17 cellular contexts compared by ENCODE assay signal in the genomic region with DNA sequence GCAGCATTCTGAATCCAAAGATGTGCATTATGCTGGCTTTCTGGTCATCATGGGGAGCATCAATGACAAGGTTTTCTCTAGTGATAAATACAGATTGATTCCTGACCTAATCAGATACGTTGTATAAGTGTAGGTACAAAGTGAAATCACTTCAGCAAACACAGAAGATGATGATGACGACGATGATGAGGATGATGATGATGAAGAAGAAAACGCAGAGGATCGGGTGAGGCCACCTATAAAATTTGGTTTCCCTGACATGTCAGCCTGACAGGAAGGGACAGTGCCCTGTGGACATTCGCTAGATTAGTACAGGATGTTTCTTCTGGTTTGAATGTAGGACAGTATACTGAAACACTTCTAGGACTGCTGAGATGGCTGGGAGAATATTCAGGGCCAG. TPM values are rescaled to one million over a fixed set of nuclear protein-coding genes. Genes with fewer than 3 reads are reported as not detected.
DNase-seq lines count a peak whose midpoint lies in the region; ATAC-seq and TF ChIP-seq lines count a peak whose summit lies in the region.
"Had no signal": no experiment of that assay in that cellular context is flagged by ENCODE, and none has a peak within 500 bp of the region (broad histone marks: within the 10 kb centered on the region; RNA-seq: fewer than 3 reads in every experiment).

No MANE protein-coding gene starts in this region.

- H3K4me1 Mint-ChIP-seq in activated naive CD4-positive, alpha-beta T cell treated with anti-CD3 and anti-CD28 coated beads, Interleukin-2, amount 10 ng/mL, durations not matched to agents 7 days and 5 days = peaks cover 8% of the 10 kb centered on the region
- peaks cover 23% of the 10 kb centered on the region for H3K4me1 Mint-ChIP-seq in CD4-positive, alpha-beta T cell (ENCODE audit: low read depth)
- H3K4me1 Mint-ChIP-seq in HFFc6 (ENCODE audit: low read depth) (peaks cover 10% of the 10 kb centered on the region), nephron progenitor cell (peaks cover 10% of the 10 kb centered on the region)

- peaks cover 0 to 34% (median 29%) of the 10 kb centered on the region in 4 donors for H3K4me1 ChIP-seq in sigmoid colon
- H3K4me1 ChIP-seq: HAP-1 had no signal

- no peak for TF ChIP-seq POLR2A in sigmoid colon (IDR thresholded peaks at IDR 0.05)

- no peak overlapping the region for H3K4me3 Mint-ChIP-seq in activated naive CD4-positive, alpha-beta T cell treated with anti-CD3 and anti-CD28 coated beads, Interleukin-2, amount 10 ng/mL, durations not matched to agents 7 days and 5 days
- no peak overlapping the region for H3K4me3 Mint-ChIP-seq in CD4-positive, alpha-beta T cell
- H3K4me3 Mint-ChIP-seq in HFFc6 = no peak overlapping the region
- H3K4me3 Mint-ChIP-seq in nephron progenitor cell = no peak overlapping the region
- H3K4me3 Mint-ChIP-seq: CD4-positive, CD25-positive, alpha-beta regulatory T cell had no signal

- ATAC-seq in CD4-positive, alpha-beta T cell (ENCODE audit: poor library complexity) = no peak
- ATAC-seq in GM21825 (IDR thresholded peaks at IDR 0.05; ENCODE audit: unreplicated experiment) = no peak

- H3K27ac Mint-ChIP-seq in activated naive CD4-positive, alpha-beta T cell treated with anti-CD3 and anti-CD28 coated beads, Interleukin-2, amount 10 ng/mL, durations not matched to agents 7 days and 5 days = peak overlapping the region; percentile 58
- H3K27ac Mint-ChIP-seq in CD4-positive, alpha-beta T cell = peak overlapping the region; percentile 17
- H3K27ac Mint-ChIP-seq in HFFc6 (peak overlapping the region; percentile 65), nephron progenitor cell (peak overlapping the region; percentile 29)

- CTCF ChIA-PET in activated naive CD4-positive, alpha-beta T cell treated with anti-CD3 and anti-CD28 coated beads, Interleukin-2, amount 10 ng/mL, durations not matched to agents 7 days and 5 days (lab: Charles Lee) = interaction anchor here (2.1 to 2.4 kb wide), 2 partner anchors 23 to 87 kb away, joined by 5 to 8 read pairs; no protein-coding TSS in a partner anchor
- CTCF ChIA-PET in CD4-positive, alpha-beta T cell (lab: Charles Lee) = no interaction called here

- no peaks in the 10 kb centered on the region for H3K9me3 Mint-ChIP-seq in activated naive CD4-positive, alpha-beta T cell treated with anti-CD3 and anti-CD28 coated beads, Interleukin-2, amount 10 ng/mL, durations not matched to agents 7 days and 5 days
- no peaks in the 10 kb centered on the region for H3K9me3 Mint-ChIP-seq in CD4-positive, alpha-beta T cell
- H3K9me3 Mint-ChIP-seq in HFFc6 = no peaks in the 10 kb centered on the region
- H3K9me3 Mint-ChIP-seq in nephron progenitor cell = no peaks in the 10 kb centered on the region
- H3K9me3 Mint-ChIP-seq: CD4-positive, CD25-positive, alpha-beta regulatory T cell had no signal

- H3K27me3 ChIP-seq in CD4-positive, alpha-beta T cell (ENCODE audit: control insufficient read depth, insufficient read depth, low read length) = no peaks in the 10 kb centered on the region
- no peaks in the 10 kb centered on the region for H3K27me3 ChIP-seq in sigmoid colon

- H3K9me3 ChIP-seq in CD4-positive, alpha-beta T cell (ENCODE audit: control insufficient read depth, low read length) = no peaks in the 10 kb centered on the region
- no peaks in the 10 kb centered on the region for H3K9me3 ChIP-seq in sigmoid colon
- H3K9me3 ChIP-seq: HAP-1 had no signal

- peaks cover 68% of the 10 kb centered on the region for H3K36me3 Mint-ChIP-seq in activated naive CD4-positive, alpha-beta T cell treated with anti-CD3 and anti-CD28 coated beads, Interleukin-2, amount 10 ng/mL, durations not matched to agents 7 days and 5 days
- H3K36me3 Mint-ChIP-seq in CD4-positive, alpha-beta T cell (ENCODE audit: low read depth) = peaks cover 93% of the 10 kb centered on the region
- peaks cover 42% of the 10 kb centered on the region for H3K36me3 Mint-ChIP-seq in HFFc6 (ENCODE audit: low read depth)
- H3K36me3 Mint-ChIP-seq in nephron progenitor cell (ENCODE audit: low read depth) = peaks cover 73% of the 10 kb centered on the region

- peaks cover 8 to 88% (median 26%) of the 10 kb centered on the region in 4 donors for H3K36me3 ChIP-seq in sigmoid colon

- no peaks in the 10 kb centered on the region for H3K27me3 Mint-ChIP-seq in activated naive CD4-positive, alpha-beta T cell treated with anti-CD3 and anti-CD28 coated beads, Interleukin-2, amount 10 ng/mL, durations not matched to agents 7 days and 5 days
- no peaks in the 10 kb centered on the region for H3K27me3 Mint-ChIP-seq in CD4-positive, alpha-beta T cell
- H3K27me3 Mint-ChIP-seq in HFFc6 (ENCODE audit: insufficient read depth) (no peaks in the 10 kb centered on the region; the same call in 1 of the 2 replicates), nephron progenitor cell (ENCODE audit: low read depth, poor library complexity) (no peaks in the 10 kb centered on the region)
- H3K27me3 Mint-ChIP-seq: CD4-positive, CD25-positive, alpha-beta regulatory T cell had no signal

- TF ChIP-seq CTCF in CD4-positive, alpha-beta T cell (IDR thresholded peaks at IDR 0.05) = no peak
- TF ChIP-seq CTCF in HFFc6 (IDR thresholded peaks at IDR 0.05) = no peak
- no peak for TF ChIP-seq CTCF in nephron progenitor cell (IDR thresholded peaks at IDR 0.05)
- TF ChIP-seq CTCF in sigmoid colon (IDR thresholded peaks at IDR 0.05) = no peak

- WGBS in sigmoid colon, 2 donors = 85 to 89% methylated on average over 6 of the region's 6 CpGs

- no peak overlapping the region for H3K27ac ChIP-seq in CD4-positive, alpha-beta T cell (ENCODE audit: low read depth, low read length)
- H3K27ac ChIP-seq in sigmoid colon = no peak overlapping the region
- H3K27ac ChIP-seq: HL-60 had no signal

- intact Hi-C loops in CD4-positive, alpha-beta T cell (cut with DNase I, micrococcal nuclease) = no loop called here
- intact Hi-C loops in sigmoid colon (cut with DNase I) = no loop called here

- POLR2A ChIA-PET in CD4-positive, alpha-beta T cell (lab: Charles Lee) = interaction anchor here (1.1 kb wide), 2 partner anchors 13 to 20 kb away, joined by 3 to 4 read pairs; a partner anchor contains a TSS

- no peak overlapping the region for H3K4me3 ChIP-seq in sigmoid colon
- H3K4me3 ChIP-seq: HAP-1 had no signal

- no peak for DNase-seq in activated naive CD4-positive, alpha-beta T cell treated with anti-CD3 and anti-CD28 coated beads, Interleukin-2, amount 10 ng/mL, durations not matched to agents 7 days and 5 days
- no peak for DNase-seq in activated naive CD4-positive, alpha-beta T cell (lab: John Stamatoyannopoulos, UW)
- DNase-seq in CD4-positive, alpha-beta T cell = no peak
- DNase-seq in HFFc6 (no peak), nephron progenitor cell (no peak), sigmoid colon (no peak)
- DNase-seq: CD4-positive, CD25-positive, alpha-beta regulatory T cell; DMS79; NCI-H1105 treated with DMSO at 0.1 percent for 48 hours; NCI-H1694 treated with DMSO at 0.1 percent for 48 hours; NCI-H2107; NCI-H345; NCI-H69; Right ventricle myocardium superior had no signal

- TF ChIP-seq EP300 in sigmoid colon (IDR thresholded peaks at IDR 0.05) = no peak

RNA-seq across cellular contexts. Expression of a gene that starts 20.2 kb away (rescaled TPM):
- 10 to 100 TPM; 60.6 to 63.1 TPM for total RNA-seq in CD4-positive, alpha-beta T cell
- total RNA-seq in HFFc6 (2021; fragmentation: NEBNext Ultra II Directional; extraction: Animal tissue kit (Norgen Biotek cat#: 25700)) = 10 to 100 TPM; 33.1 to 41.6 (median 39.0) TPM
- total RNA-seq in sigmoid colon = 10 to 100 TPM; 34.1 to 52.4 (median 37.4) TPM
- 10 to 100 TPM; 19.8 to 34.3 (median 31.7) TPM for polyA plus RNA-seq in sigmoid colon
